ENCODE assay signal across 20 cellular contexts in the genomic region with DNA sequence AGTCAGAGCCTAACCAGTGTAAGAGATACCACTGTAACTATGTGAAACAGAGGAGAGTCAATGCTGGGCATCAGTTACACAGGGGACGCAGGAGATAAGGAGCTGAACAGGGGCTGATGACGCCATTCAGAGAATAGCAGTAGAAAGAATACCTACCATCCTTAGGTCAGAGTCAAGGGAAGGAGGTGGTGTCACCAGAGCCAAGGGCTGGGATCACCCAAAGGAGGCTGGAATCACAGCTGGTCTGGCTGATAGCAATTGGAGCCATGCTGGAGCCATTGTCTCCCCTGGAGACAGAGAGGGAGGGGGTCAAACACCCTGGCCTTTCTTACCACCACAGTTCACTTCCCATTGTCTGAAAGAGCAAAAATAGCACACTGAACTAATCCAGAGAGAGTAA. TPM values are rescaled to one million over a fixed set of nuclear protein-coding genes. Genes with fewer than 3 reads are reported as not detected.
"Had no signal": no experiment of that assay in that cellular context is flagged by ENCODE, and none has a peak within 500 bp of the region (broad histone marks: within the 10 kb centered on the region; RNA-seq: fewer than 3 reads in every experiment).

No MANE protein-coding gene starts in this region.

- H3K27me3 ChIP-seq: gastrocnemius medialis, upper lobe of right lung had no signal

- H3K9me3 ChIP-seq: gastrocnemius medialis, mucosa of descending colon, prostate gland, upper lobe of right lung had no signal

- H3K27ac ChIP-seq: gastrocnemius medialis, prostate gland, upper lobe of right lung, WERI-Rb-1 had no signal

- H3K4me3 ChIP-seq: gastrocnemius medialis, mucosa of descending colon, prostate gland, upper lobe of right lung had no signal

- ATAC-seq: activated CD8-positive, alpha-beta T cell treated with anti-CD3 and anti-CD28 coated beads, Interleukin-2, amount 10 ng/mL, durations not matched to agents 7 days and 5 days; activated naive CD4-positive, alpha-beta T cell treated with anti-CD3 and anti-CD28 coated beads, Interleukin-2, amount 50 U/mL, for 72 hours; esophagus mucosa; gastrocnemius medialis; left ventricle myocardium superior; mucosa of descending colon; stimulated activated naive CD8-positive, alpha-beta T cell treated with anti-CD3 and anti-CD28 coated beads, Interleukin-15, Interleukin-2, amounts not matched to agents 100 U/mL and 50 U/mL, for 24 hours; T-cell; upper lobe of right lung had no signal

- DNase-seq: activated CD4-positive, alpha-beta T cell treated with anti-CD3 and anti-CD28 coated beads, Interleukin-2, amount 10 ng/mL, durations not matched to agents 7 days and 5 days; activated CD4-positive, CD25-positive, alpha-beta regulatory T cell treated with anti-CD3 and anti-CD28 coated beads, Interleukin-2, amount 50 U/mL, for 72 hours; activated CD8-positive, alpha-beta T cell treated with anti-CD3 and anti-CD28 coated beads, Interleukin-2, amount 10 ng/mL, durations not matched to agents 7 days and 5 days; aorta; effector CD4-positive, alpha-beta T cell; gastrocnemius medialis; hippocampal formation; left ventricle myocardium superior; mucosa of descending colon; naive B cell; stimulated activated CD4-positive, alpha-beta T cell treated with anti-CD3 and anti-CD28 coated beads, Interleukin-12 subunit alpha, Interleukin-12 subunit beta, amount 100 ng/mL, for 4 hours; stimulated activated CD4-positive, alpha-beta T cell treated with anti-CD3 and anti-CD28 coated beads, Interleukin-4, amount 100 ng/mL, for 4 hours; stimulated activated naive CD8-positive, alpha-beta T cell treated with anti-CD3 and anti-CD28 coated beads, Interleukin-15, Interleukin-2, amounts not matched to agents 100 U/mL and 50 U/mL, for 24 hours; T-cell; upper lobe of right lung; WERI-Rb-1 had no signal

- FAIRE-seq: TTC549 had no signal

- H3K36me3 ChIP-seq: gastrocnemius medialis, prostate gland, upper lobe of right lung, WERI-Rb-1 had no signal

- H3K4me1 ChIP-seq: gastrocnemius medialis, prostate gland, upper lobe of right lung had no signal

RNA-seq across cellular contexts. Expression of a gene that starts 37.5 kb away (rescaled TPM):
- total RNA-seq: left ventricle myocardium superior had no signal
